ENCODE assay signal across 23 cellular contexts in genomic region chr18:11886629-11887028, GRCh38.
"Had no signal": no experiment of that assay in that cellular context is flagged by ENCODE, and none has a peak within 500 bp of the region (broad histone marks: within the 10 kb centered on the region; RNA-seq: fewer than 3 reads in every experiment).

No MANE protein-coding gene starts in this region.

- DNase-seq: activated CD4-positive, alpha-beta T cell treated with anti-CD3 and anti-CD28 coated beads for 1 hour; activated CD8-positive, alpha-beta memory T cell treated with anti-CD3 and anti-CD28 coated beads for 24 hours; activated CD8-positive, alpha-beta memory T cell treated with anti-CD3 and anti-CD28 coated beads, Interleukin-2, amount 50 U/mL, for 4 hours; activated naive CD4-positive, alpha-beta T cell treated with Interleukin-2 at 50 U/mL for 16 hours; activated naive CD8-positive, alpha-beta T cell treated with anti-CD3 and anti-CD28 coated beads for 36 hours; activated T-cell treated with anti-CD3 and anti-CD28 coated beads, Interleukin-2, amount 50 U/mL, for 48 hours; gastrocnemius medialis; hypothalamus; nucleus accumbens; small intestine; stimulated activated CD4-positive, alpha-beta T cell treated with anti-CD3 and anti-CD28 coated beads, Interleukin-2, amount 100 ng/mL, for 24 hours; stomach had no signal

- H2AFZ ChIP-seq: parathyroid adenoma had no signal

- H3K4me1 Mint-ChIP-seq: nephron had no signal

- H3K27me3 ChIP-seq: esophagus muscularis mucosa, gastrocnemius medialis, stomach, suprapubic skin, tibial nerve had no signal

- H3K27ac Mint-ChIP-seq: activated naive CD8-positive, alpha-beta T cell treated with anti-CD3 and anti-CD28 coated beads for 36 hours; memory B cell; nephron had no signal

- H3K9me3 ChIP-seq: esophagus muscularis mucosa, gastrocnemius medialis, stomach, suprapubic skin, tibial nerve had no signal

- H3K4me1 ChIP-seq: esophagus muscularis mucosa, gastrocnemius medialis, suprapubic skin had no signal

- H3K9ac ChIP-seq: parathyroid adenoma had no signal

- H3K27ac ChIP-seq: esophagus muscularis mucosa, gastrocnemius medialis, parathyroid adenoma, stomach, suprapubic skin, tibial nerve, VCaP had no signal

- H3K4me3 ChIP-seq: esophagus muscularis mucosa, gastrocnemius medialis, stomach, suprapubic skin, tibial nerve had no signal

- H3K4me3 Mint-ChIP-seq: activated naive CD8-positive, alpha-beta T cell treated with anti-CD3 and anti-CD28 coated beads for 36 hours; central memory CD8-positive, alpha-beta T cell; memory B cell; nephron; stimulated activated effector memory CD8-positive, alpha-beta T cell treated with anti-CD3 and anti-CD28 coated beads, Interleukin-12 subunit alpha, Interleukin-12 subunit beta, amount 100 ng/mL, for 72 hours had no signal

- ATAC-seq: gastrocnemius medialis, sciatic nerve had no signal

- H3K79me2 ChIP-seq: parathyroid adenoma had no signal

- H3K27me3 Mint-ChIP-seq: activated naive CD8-positive, alpha-beta T cell treated with anti-CD3 and anti-CD28 coated beads for 36 hours; central memory CD8-positive, alpha-beta T cell; memory B cell had no signal

- H3K9me3 Mint-ChIP-seq: activated naive CD8-positive, alpha-beta T cell treated with anti-CD3 and anti-CD28 coated beads for 36 hours; central memory CD8-positive, alpha-beta T cell; memory B cell; nephron; stimulated activated effector memory CD8-positive, alpha-beta T cell treated with anti-CD3 and anti-CD28 coated beads, Interleukin-12 subunit alpha, Interleukin-12 subunit beta, amount 100 ng/mL, for 72 hours; T-helper 2 cell treated with Interferon-gamma antibody and Interleukin-4, amounts not matched to agents 5 μg/mL and 100 μg/mL, for 36 hours had no signal
